8 cellular contexts compared by ENCODE assay signal in genomic region chr19:18519962-18520847, GRCh38. TPM values are rescaled to one million over a fixed set of nuclear protein-coding genes. Genes with fewer than 3 reads are reported as not detected.
DNase-seq lines count a peak whose midpoint lies in the region; ATAC-seq and TF ChIP-seq lines count a peak whose summit lies in the region.

No MANE protein-coding gene starts in this region.

- H3K27me3 ChIP-seq in SU-DHL-6 (ENCODE audit: low read length) (no peaks in the 10 kb centered on the region), iPS-18a (ENCODE audit: control insufficient read depth, insufficient read depth, low read length) (peaks cover 4% of the 10 kb centered on the region)

- peak overlapping the region; percentile 55 for H2AFZ ChIP-seq in SU-DHL-6 (ENCODE audit: low read depth, low read length, severe bottlenecking)

- H3K36me3 ChIP-seq in SU-DHL-6 (ENCODE audit: low read length), result no peaks in the 10 kb centered on the region
- H3K36me3 ChIP-seq in iPS-18a (ENCODE audit: control insufficient read depth, low read depth, low read length), result no peaks in the 10 kb centered on the region

- no peaks in the 10 kb centered on the region for H3K9me2 ChIP-seq in SU-DHL-6 (replicated peaks; ENCODE audit: insufficient read depth, low read length)

- peak overlapping the region; percentile 83 for H3K4me3 ChIP-seq in Jurkat, Clone E6-1 (ENCODE audit: low read length)
- peak overlapping the region; percentile 76 for H3K4me3 ChIP-seq in SU-DHL-6 (ENCODE audit: insufficient read depth, low read length, poor library complexity, severe bottlenecking)
- H3K4me3 ChIP-seq in iPS-18a (ENCODE audit: low read length), result peak overlapping the region; percentile 92
- peak overlapping the region; percentile 69 to 99 (median 93) for H3K4me3 ChIP-seq in skin epidermis

- peak; percentile 86 for TF ChIP-seq CTCF in SU-DHL-6 (IDR thresholded peaks at IDR 0.05; ENCODE audit: insufficient read depth, low read length, poor library complexity, severe bottlenecking)

- no peaks in the 10 kb centered on the region for H3F3A ChIP-seq in SU-DHL-6 (ENCODE audit: insufficient read depth)

- H3K9ac ChIP-seq in SU-DHL-6 (ENCODE audit: low read length) (peak overlapping the region; percentile 91), iPS-18a (ENCODE audit: low read length) (no peak overlapping the region)

- ATAC-seq in GM21423 (IDR thresholded peaks at IDR 0.05; ENCODE audit: unreplicated experiment), result no peak
- ATAC-seq in GM21619 (IDR thresholded peaks at IDR 0.05; ENCODE audit: unreplicated experiment), result no peak

- peaks cover 64% of the 10 kb centered on the region for H3K79me2 ChIP-seq in SU-DHL-6 (ENCODE audit: insufficient read depth, low read length)

- no peaks in the 10 kb centered on the region for H4K20me1 ChIP-seq in SU-DHL-6 (ENCODE audit: low read depth, low read length)

- H3K4me2 ChIP-seq in SU-DHL-6 (ENCODE audit: low read depth, low read length, poor library complexity, severe bottlenecking), result peak overlapping the region; percentile 86

- DNase-seq in ELR (ENCODE audit: low read depth) (peak; percentile 88), astrocyte of the hippocampus (ENCODE audit: low read depth, low spot score) (peak; percentile 83)
- DNase-seq in Jurkat, Clone E6-1 (ENCODE audit: low read depth, low spot score), result peak; percentile 41

- H3K27ac ChIP-seq in SU-DHL-6 (ENCODE audit: low read depth, low read length) (peak overlapping the region; percentile 76), iPS-18a (ENCODE audit: low read length) (no peak overlapping the region), skin epidermis (peak overlapping the region; percentile 88 to 100 (median 98))

- H3K9me3 ChIP-seq in SU-DHL-6 (ENCODE audit: insufficient read depth, low read length), result no peaks in the 10 kb centered on the region
- no peaks in the 10 kb centered on the region for H3K9me3 ChIP-seq in iPS-18a (ENCODE audit: control insufficient read depth, low read depth, low read length)

- peaks cover 4% of the 10 kb centered on the region for H3K4me1 ChIP-seq in iPS-18a (ENCODE audit: control insufficient read depth, low read depth, low read length)

RNA-seq across cellular contexts. Expression of gene ELL, which starts 1.7 kb away (rescaled TPM):
- 8.1 TPM for polyA plus RNA-seq in Jurkat, Clone E6-1 (2012; ENCODE audit: insufficient read depth, insufficient read length)

RNA-seq across cellular contexts. Expression of gene FKBP8, which starts 23.2 kb away (rescaled TPM):
- 204 TPM for polyA plus RNA-seq in Jurkat, Clone E6-1 (2012; ENCODE audit: insufficient read depth, insufficient read length)

RNA-seq across cellular contexts. Expression of gene KXD1, which starts 37.5 kb away (rescaled TPM):
- 116 TPM for polyA plus RNA-seq in Jurkat, Clone E6-1 (2012; ENCODE audit: insufficient read depth, insufficient read length)

RNA-seq across cellular contexts. Expression of gene UBA52, which starts 51.5 kb away (rescaled TPM):
- polyA plus RNA-seq in Jurkat, Clone E6-1 (2012; ENCODE audit: insufficient read depth, insufficient read length), result 2,015 TPM
